ENCODE assay signal across 30 cellular contexts in the genomic region with DNA sequence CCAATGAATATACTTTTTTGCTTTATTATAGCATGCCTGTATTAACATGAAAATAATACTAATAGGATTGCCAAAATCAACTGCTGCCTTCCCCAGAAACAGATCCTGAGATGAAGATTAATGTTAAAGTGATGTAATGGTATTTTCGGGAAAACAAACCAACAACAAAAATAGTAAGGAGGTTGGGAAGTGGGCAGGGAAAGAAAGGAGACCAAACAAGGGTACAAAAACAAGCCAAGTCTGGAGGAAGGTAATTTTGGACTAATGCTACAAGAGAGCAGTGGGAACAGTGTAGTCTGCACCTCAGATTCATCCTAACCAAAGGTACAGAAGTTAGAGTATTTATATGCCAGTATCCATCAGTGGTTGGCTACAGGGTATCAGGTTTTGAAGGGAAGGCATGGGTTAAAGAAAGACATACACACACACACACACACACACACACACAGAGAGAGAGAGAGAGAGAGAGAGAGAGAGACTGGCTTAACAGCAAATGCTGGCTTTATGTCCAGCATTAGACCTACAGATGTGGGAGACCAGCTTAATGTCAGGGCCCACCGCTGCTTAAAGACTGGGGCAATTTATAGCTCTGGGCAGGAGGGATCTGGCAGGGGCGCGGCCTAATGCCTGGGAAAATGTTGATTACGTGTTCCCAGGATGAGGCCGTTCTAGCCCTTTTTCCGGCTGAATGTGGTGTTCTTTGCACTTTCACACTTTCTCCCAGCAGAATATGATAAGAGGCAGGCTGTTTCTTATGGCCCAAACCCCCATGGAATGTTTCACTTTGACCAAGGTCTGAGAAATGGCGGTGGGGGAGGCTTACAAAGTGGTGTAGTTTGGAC. TPM values are rescaled to one million over a fixed set of nuclear protein-coding genes. Genes with fewer than 3 reads are reported as not detected.
A peak's percentile ranks its signal among the peaks of the same experiment; 100 is the strongest.
DNase-seq lines count a peak whose midpoint lies in the region; ATAC-seq and TF ChIP-seq lines count a peak whose summit lies in the region.
"Had no signal": no experiment of that assay in that cellular context is flagged by ENCODE, and none has a peak within 500 bp of the region (broad histone marks: within the 10 kb centered on the region; RNA-seq: fewer than 3 reads in every experiment).

No MANE protein-coding gene starts in this region.

- H3K27ac ChIP-seq in liver (ENCODE audit: low read depth in 1 of 2, low read length in 2 of 2) (no peak overlapping the region), thoracic aorta (peak overlapping the region; percentile 76 to 93)
- H3K27ac ChIP-seq: 22Rv1, SJSA1, suprapubic skin had no signal

- no peaks in the 10 kb centered on the region for H3K9me3 Mint-ChIP-seq in T-helper 2 cell treated with Interferon-gamma antibody and Interleukin-4, amounts not matched to agents 5 μg/mL and 100 μg/mL, for 36 hours
- H3K9me3 Mint-ChIP-seq: CD8-positive, alpha-beta T cell; nephron; stimulated activated effector memory CD8-positive, alpha-beta T cell treated with anti-CD3 and anti-CD28 coated beads, Interleukin-12 subunit alpha, Interleukin-12 subunit beta, amount 100 ng/mL, for 72 hours had no signal

- H3K27me3 ChIP-seq in liver (ENCODE audit: control insufficient read depth in 4 of 4, insufficient read depth in 4 of 4, low read length in 3 of 4) (no peaks in the 10 kb centered on the region), thoracic aorta (replicated peaks; ENCODE audit: insufficient read depth) (no peaks in the 10 kb centered on the region)
- H3K27me3 ChIP-seq: SJSA1 had no signal

- H3K4me1 ChIP-seq in liver (ENCODE audit: control insufficient read depth in 4 of 4, insufficient read depth in 4 of 4, low read length in 3 of 4) (peaks cover 0 to 29% (median 18%) of the 10 kb centered on the region in 4 donors), thoracic aorta (ENCODE audit: control insufficient read depth in 1 of 2, low read depth in 2 of 2) (peaks cover 18 to 44% of the 10 kb centered on the region in 2 donors)
- H3K4me1 ChIP-seq: SJSA1, suprapubic skin had no signal

- no peaks in the 10 kb centered on the region for H3K36me3 Mint-ChIP-seq in T-helper 2 cell treated with Interferon-gamma antibody and Interleukin-4, amounts not matched to agents 5 μg/mL and 100 μg/mL, for 36 hours (ENCODE audit: low read depth)
- H3K36me3 Mint-ChIP-seq: CD8-positive, alpha-beta T cell; stimulated activated effector memory CD8-positive, alpha-beta T cell treated with anti-CD3 and anti-CD28 coated beads, Interleukin-12 subunit alpha, Interleukin-12 subunit beta, amount 100 ng/mL, for 72 hours had no signal

- TF ChIP-seq RAD21 in liver (IDR thresholded peaks at IDR 0.05) = no peak

- H3K4me3 ChIP-seq in cardiac fibroblast (replicated peaks in 1 of 2; ENCODE audit: low read depth in 2 of 2, low read length in 2 of 2) (no peak overlapping the region), liver (ENCODE audit: low read depth in 1 of 3, low read length in 3 of 3) (no peak overlapping the region), thoracic aorta (peak overlapping the region; percentile 24)
- H3K4me3 ChIP-seq: SJSA1, suprapubic skin had no signal

- no peak for TF ChIP-seq CTCF in cardiac fibroblast (IDR thresholded peaks at IDR 0.05; ENCODE audit: low read depth, low read length)
- TF ChIP-seq CTCF in liver (IDR thresholded peaks at IDR 0.05; ENCODE audit: low read depth, low read length, missing input control) = no peak
- no peak for TF ChIP-seq CTCF in thoracic aorta (IDR thresholded peaks at IDR 0.05)

- H3K9me3 ChIP-seq in liver (ENCODE audit: control insufficient read depth in 4 of 4, low read length in 3 of 4) (no peaks in the 10 kb centered on the region), thoracic aorta (no peaks in the 10 kb centered on the region)
- H3K9me3 ChIP-seq: SJSA1, suprapubic skin had no signal

- H3K36me3 ChIP-seq in liver (ENCODE audit: control insufficient read depth in 4 of 4, insufficient read depth in 3 of 4, low read depth in 1 of 4, low read length in 3 of 4) (no peaks in the 10 kb centered on the region), thoracic aorta (no peaks in the 10 kb centered on the region)
- H3K36me3 ChIP-seq: SJSA1, suprapubic skin had no signal

- ATAC-seq in thoracic aorta (ENCODE audit: insufficient number of reproducible peaks, low FRiP score, low read depth) (peak; percentile 80), GM21423 (IDR thresholded peaks at IDR 0.05; ENCODE audit: unreplicated experiment) (no peak), HG02938 (IDR thresholded peaks at IDR 0.05; ENCODE audit: unreplicated experiment) (no peak), esophagus mucosa (no peak)
- ATAC-seq: CD8-positive, alpha-beta T cell; Panc1; stimulated activated effector memory CD8-positive, alpha-beta T cell treated with anti-CD3 and anti-CD28 coated beads, Interleukin-12 subunit alpha, Interleukin-12 subunit beta, amount 100 ng/mL, for 72 hours had no signal

- peak overlapping the region; percentile 23 for H3K27ac Mint-ChIP-seq in T-helper 2 cell treated with Interferon-gamma antibody and Interleukin-4, amounts not matched to agents 5 μg/mL and 100 μg/mL, for 36 hours
- H3K27ac Mint-ChIP-seq: CD8-positive, alpha-beta T cell; nephron; stimulated activated effector memory CD8-positive, alpha-beta T cell treated with anti-CD3 and anti-CD28 coated beads, Interleukin-12 subunit alpha, Interleukin-12 subunit beta, amount 100 ng/mL, for 72 hours had no signal

- no peak overlapping the region for H3K9ac ChIP-seq in liver (ENCODE audit: low read depth in 1 of 2, low read length in 2 of 2)

- peaks cover 6% of the 10 kb centered on the region for H3K4me1 Mint-ChIP-seq in T-helper 2 cell treated with Interferon-gamma antibody and Interleukin-4, amounts not matched to agents 5 μg/mL and 100 μg/mL, for 36 hours (ENCODE audit: low read depth)
- H3K4me1 Mint-ChIP-seq: nephron; stimulated activated effector memory CD8-positive, alpha-beta T cell treated with anti-CD3 and anti-CD28 coated beads, Interleukin-12 subunit alpha, Interleukin-12 subunit beta, amount 100 ng/mL, for 72 hours had no signal

- no peaks in the 10 kb centered on the region for H3K27me3 Mint-ChIP-seq in T-helper 2 cell treated with Interferon-gamma antibody and Interleukin-4, amounts not matched to agents 5 μg/mL and 100 μg/mL, for 36 hours (ENCODE audit: low read depth)

- DNase-seq in T-helper 2 cell treated with Interferon-gamma antibody and Interleukin-4, amounts not matched to agents 5 μg/mL and 100 μg/mL, for 36 hours (ENCODE audit: low spot score) = no peak
- no peak for DNase-seq in T-helper 2 cell
- DNase-seq in cardiac fibroblast (ENCODE audit: low read depth in 2 of 2) = peak; percentile 6 to 67
- no peak for DNase-seq in thoracic aorta (ENCODE audit: low spot score)
- DNase-seq: activated CD4-positive, alpha-beta T cell treated with anti-CD3 and anti-CD28 coated beads for 48 hours; activated naive CD4-positive, alpha-beta T cell treated with Interleukin-2 at 50 U/mL for 16 hours; activated T-cell treated with anti-CD3 and anti-CD28 coated beads, Interleukin-2, amount 50 U/mL, for 48 hours; amniotic stem cell; CD8-positive, alpha-beta T cell; central memory CD4-positive, alpha-beta T cell; DMS153; GF-D8; Kasumi-1; NCI-H1092; NCI-H2081; stimulated activated CD4-positive, alpha-beta T cell treated with anti-CD3 and anti-CD28 coated beads, Interleukin-2, amount 100 ng/mL, for 24 hours; T-helper 1 cell had no signal

- WGBS in liver = 67% methylated on average over 8 of the region's 8 CpGs

- no peak overlapping the region for H3K4me3 Mint-ChIP-seq in T-helper 2 cell treated with Interferon-gamma antibody and Interleukin-4, amounts not matched to agents 5 μg/mL and 100 μg/mL, for 36 hours
- H3K4me3 Mint-ChIP-seq: CD8-positive, alpha-beta T cell; nephron; stimulated activated effector memory CD8-positive, alpha-beta T cell treated with anti-CD3 and anti-CD28 coated beads, Interleukin-12 subunit alpha, Interleukin-12 subunit beta, amount 100 ng/mL, for 72 hours had no signal

TF ChIP-seq in liver, 16 proteins besides CTCF, POLR2A, EP300 and RAD21:
- no peak for TF ChIP-seq JUND (IDR thresholded peaks at IDR 0.05)
- TF ChIP-seq FOXA2 (IDR thresholded peaks at IDR 0.05) = no peak
- TF ChIP-seq GABPA (IDR thresholded peaks at IDR 0.05 in 1 of 2, conservative IDR thresholded peaks at IDR 0.05 in 1 of 2) = no peak
- peak; percentile 16 for TF ChIP-seq SP1 (IDR thresholded peaks at IDR 0.05)
- TF ChIP-seq HNF4A (conservative IDR thresholded peaks at IDR 0.05) = no peak

RNA-seq across cellular contexts. Expression of gene SLC17A1, which starts 3.8 kb away (rescaled TPM):
- 10 to 100 TPM; 11.1 to 25.8 TPM for total RNA-seq in liver
- 10 to 100 TPM in 1 of 2 donors, 1 to 10 TPM in 1; 3.9 to 11.7 TPM for polyA plus RNA-seq in liver
- not detected for total RNA-seq in thoracic aorta
- total RNA-seq in esophagus mucosa = not detected
- total RNA-seq: CD8-positive, alpha-beta T cell; epithelial cell of proximal tubule; SJSA1; skeletal muscle tissue; suprapubic skin had no signal
- polyA plus RNA-seq: keratinocyte had no signal

RNA-seq across cellular contexts. Expression of gene SLC17A3, which starts 38.4 kb away (rescaled TPM):
- total RNA-seq in liver = 10 to 100 TPM in 1 of 2 donors, 1 to 10 TPM in 1; 1.6 to 13.6 TPM
- polyA plus RNA-seq in liver = 10 to 100 TPM in 1 of 2 donors, 1 to 10 TPM in 1; 8.3 to 23.2 TPM
- under 1 TPM in 1 of 2 donors, not detected in 1; 0.63 TPM for total RNA-seq in thoracic aorta
- not detected for total RNA-seq in esophagus mucosa
- total RNA-seq: epithelial cell of proximal tubule, SJSA1, skeletal muscle tissue, suprapubic skin had no signal
- polyA plus RNA-seq: keratinocyte had no signal

Comparison
In these comparisons a context has a peak if more than half of its experiments do, and no peak if none do; other contexts are left out.
1. DNase-seq: peak in cardiac fibroblast (2 of 2); none in T-helper 2 cell treated with Interferon-gamma antibody and Interleukin-4, amounts not matched to agents 5 μg/mL and 100 μg/mL, for 36 hours (single experiment), T-helper 2 cell (0 of 5) and thoracic aorta (single experiment).
2. H3K27ac ChIP-seq: peak in thoracic aorta (2 of 2); none in liver (0 of 2).
3. RNA of gene SLC17A1, which starts 3.8 kb away (total RNA-seq): 11.1 to 25.8 TPM in liver; not detected in thoracic aorta and not detected in esophagus mucosa (single experiment); every median in the first group is over 10 times any median in the second.